ENCODE assay signal across 15 cellular contexts in the genomic region with DNA sequence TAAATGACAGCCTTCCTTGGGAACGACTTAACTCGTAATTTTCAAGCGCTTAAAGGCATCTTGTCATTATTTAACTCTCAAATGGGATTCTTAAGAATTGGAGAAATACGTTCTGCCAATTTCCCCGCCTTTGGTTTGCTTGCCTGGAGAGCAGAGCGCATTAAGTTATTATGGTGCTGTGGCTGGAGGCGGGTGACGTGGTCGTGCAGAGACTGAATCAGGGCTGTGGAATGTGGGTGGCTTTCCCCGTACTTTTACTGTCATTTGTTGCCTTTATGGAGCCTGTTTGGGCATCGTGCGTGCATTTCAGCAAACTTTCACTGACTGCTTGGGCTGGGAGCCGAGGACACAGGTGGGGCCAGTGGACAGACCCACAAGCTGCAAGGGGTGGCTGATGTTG.
DNase-seq lines count a peak whose midpoint lies in the region; ATAC-seq and TF ChIP-seq lines count a peak whose summit lies in the region.
"Had no signal": no experiment of that assay in that cellular context is flagged by ENCODE, and none has a peak within 500 bp of the region (broad histone marks: within the 10 kb centered on the region; RNA-seq: fewer than 3 reads in every experiment).

No MANE protein-coding gene starts in this region.

- peaks cover 10% of the 10 kb centered on the region for H3K4me1 Mint-ChIP-seq in HFFc6 (ENCODE audit: low read depth)

- H3K4me3 Mint-ChIP-seq in HFFc6, result no peak overlapping the region
- H3K4me3 Mint-ChIP-seq: natural killer cell treated with Interleukin-12 subunit alpha and Interleukin-12 subunit beta and Interleukin-15 and Interleukin-18, amount 100 ng/mL, for 72 hours; T-helper 2 cell treated with Interferon-gamma antibody and Interleukin-4, amounts not matched to agents 5 μg/mL and 100 μg/mL, for 36 hours had no signal

- DNase-seq in ACHN (peak; percentile 39), HFFc6 (peak; percentile 42), amniotic stem cell (lab: John Stamatoyannopoulos, UW) (peak; percentile 50), islet precursor cell (peak; percentile 77), NCI-H1105 (lab: John Stamatoyannopoulos, UW) (no peak)
- DNase-seq: activated CD8-positive, alpha-beta memory T cell treated with anti-CD3 and anti-CD28 coated beads for 24 hours; activated naive CD4-positive, alpha-beta T cell treated with Interleukin-2 at 50 U/mL for 16 hours; DMS79; NCI-H226; thyroid gland had no signal

- in situ Hi-C loops in ACHN (cut with HindIII; ENCODE audit: low pct_ligation_motif_present, low pct_unique_long_range_greater_than_20kb, low sequenced_read_pairs), result no loop called here

- H3K36me3 Mint-ChIP-seq in HFFc6 (ENCODE audit: low read depth), result no peaks in the 10 kb centered on the region
- H3K36me3 Mint-ChIP-seq: natural killer cell treated with Interleukin-12 subunit alpha and Interleukin-12 subunit beta and Interleukin-15 and Interleukin-18, amount 100 ng/mL, for 72 hours had no signal

- ATAC-seq in HG02571 (IDR thresholded peaks at IDR 0.05; ENCODE audit: unreplicated experiment), result no peak
- ATAC-seq in GM19324 (IDR thresholded peaks at IDR 0.05; ENCODE audit: low FRiP score, unreplicated experiment), result no peak
- ATAC-seq in HG03521 (IDR thresholded peaks at IDR 0.05; ENCODE audit: unreplicated experiment), result no peak
- ATAC-seq: natural killer cell treated with Interleukin-12 subunit alpha and Interleukin-12 subunit beta and Interleukin-15 and Interleukin-18, amount 100 ng/mL, for 72 hours had no signal

- H3K27ac Mint-ChIP-seq in HFFc6, result no peak overlapping the region
- H3K27ac Mint-ChIP-seq: natural killer cell treated with Interleukin-12 subunit alpha and Interleukin-12 subunit beta and Interleukin-15 and Interleukin-18, amount 100 ng/mL, for 72 hours; T-helper 2 cell treated with Interferon-gamma antibody and Interleukin-4, amounts not matched to agents 5 μg/mL and 100 μg/mL, for 36 hours had no signal

- peaks cover 49% of the 10 kb centered on the region for H3K27me3 Mint-ChIP-seq in HFFc6 (ENCODE audit: insufficient read depth)

- TF ChIP-seq CTCF in HFFc6 (IDR thresholded peaks at IDR 0.05), result no peak

- no peaks in the 10 kb centered on the region for H3K9me3 Mint-ChIP-seq in HFFc6
- H3K9me3 Mint-ChIP-seq: natural killer cell treated with Interleukin-12 subunit alpha and Interleukin-12 subunit beta and Interleukin-15 and Interleukin-18, amount 100 ng/mL, for 72 hours; T-helper 2 cell treated with Interferon-gamma antibody and Interleukin-4, amounts not matched to agents 5 μg/mL and 100 μg/mL, for 36 hours had no signal
